ENCODE assay signal across 10 cellular contexts in genomic region chr16:79605999-79606398, GRCh38. TPM values are rescaled to one million over a fixed set of nuclear protein-coding genes. Genes with fewer than 3 reads are reported as not detected.
DNase-seq lines count a peak whose midpoint lies in the region; ATAC-seq and TF ChIP-seq lines count a peak whose summit lies in the region.
"Had no signal": no experiment of that assay in that cellular context is flagged by ENCODE, and none has a peak within 500 bp of the region (broad histone marks: within the 10 kb centered on the region; RNA-seq: fewer than 3 reads in every experiment).

No MANE protein-coding gene starts in this region.

- H3K36me3 ChIP-seq in endodermal cell (ENCODE audit: control insufficient read depth, insufficient read depth, low read length), result no peaks in the 10 kb centered on the region
- no peaks in the 10 kb centered on the region for H3K36me3 ChIP-seq in lower lobe of right lung
- H3K36me3 ChIP-seq: adrenal gland had no signal

- peak; percentile 72 for ATAC-seq in HG03354 (IDR thresholded peaks at IDR 0.05; ENCODE audit: poor library complexity, severe bottlenecking, unreplicated experiment)
- ATAC-seq in stimulated activated effector memory CD8-positive, alpha-beta T cell treated with anti-CD3 and anti-CD28 coated beads, Interleukin-12 subunit alpha, Interleukin-12 subunit beta, amount 100 ng/mL, for 72 hours, result peak; percentile 41
- ATAC-seq in HG03175 (IDR thresholded peaks at IDR 0.05; ENCODE audit: unreplicated experiment), result no peak
- ATAC-seq in lower lobe of right lung, result no peak

- intact Hi-C loops in lower lobe of right lung (cut with DNase I), result no loop called here

- H3K9me3 Mint-ChIP-seq in endodermal cell, result no peaks in the 10 kb centered on the region
- H3K9me3 Mint-ChIP-seq in stimulated activated effector memory CD8-positive, alpha-beta T cell treated with anti-CD3 and anti-CD28 coated beads, Interleukin-12 subunit alpha, Interleukin-12 subunit beta, amount 100 ng/mL, for 72 hours, result no peaks in the 10 kb centered on the region

- peaks cover 9% of the 10 kb centered on the region for H3K27me3 ChIP-seq in endodermal cell (ENCODE audit: control insufficient read depth, insufficient read depth, low read length, poor library complexity, severe bottlenecking)
- H3K27me3 ChIP-seq in lower lobe of right lung (ENCODE audit: low read depth), result no peaks in the 10 kb centered on the region
- H3K27me3 ChIP-seq: adrenal gland had no signal

- TF ChIP-seq CTCF in endodermal cell (conservative IDR thresholded peaks at IDR 0.05) (no peak), lower lobe of right lung (IDR thresholded peaks at IDR 0.05) (no peak)

- H3K36me3 Mint-ChIP-seq in endodermal cell (ENCODE audit: low read depth), result no peaks in the 10 kb centered on the region
- H3K36me3 Mint-ChIP-seq in stimulated activated effector memory CD8-positive, alpha-beta T cell treated with anti-CD3 and anti-CD28 coated beads, Interleukin-12 subunit alpha, Interleukin-12 subunit beta, amount 100 ng/mL, for 72 hours, result peaks cover 15% of the 10 kb centered on the region

- H3K4me3 ChIP-seq in endodermal cell (ENCODE audit: low read length) (no peak overlapping the region), lower lobe of right lung (no peak overlapping the region)
- H3K4me3 ChIP-seq: adrenal gland had no signal

- peaks cover 27% of the 10 kb centered on the region for H3K4me1 Mint-ChIP-seq in endodermal cell
- H3K4me1 Mint-ChIP-seq in stimulated activated effector memory CD8-positive, alpha-beta T cell treated with anti-CD3 and anti-CD28 coated beads, Interleukin-12 subunit alpha, Interleukin-12 subunit beta, amount 100 ng/mL, for 72 hours, result peaks cover 48% of the 10 kb centered on the region

- no peak overlapping the region for H3K4me3 Mint-ChIP-seq in endodermal cell
- H3K4me3 Mint-ChIP-seq in stimulated activated effector memory CD8-positive, alpha-beta T cell treated with anti-CD3 and anti-CD28 coated beads, Interleukin-12 subunit alpha, Interleukin-12 subunit beta, amount 100 ng/mL, for 72 hours, result peak overlapping the region; percentile 25

- DNase-seq in NCI-H2227 (lab: John Stamatoyannopoulos, UW; ENCODE audit: unreplicated experiment) (peak; percentile 5), NCI-H2227 treated with DMSO at 0.1 percent for 48 hours (lab: John Stamatoyannopoulos, UW) (no peak), endodermal cell (peak; percentile 58), NCI-H1048 (lab: John Stamatoyannopoulos, UW) (no peak), lower lobe of right lung (no peak)
- DNase-seq in stimulated activated effector memory CD8-positive, alpha-beta T cell treated with anti-CD3 and anti-CD28 coated beads, Interleukin-12 subunit alpha, Interleukin-12 subunit beta, amount 100 ng/mL, for 72 hours (ENCODE audit: low spot score in 2 of 2), result no peak

- H3K4me1 ChIP-seq in endodermal cell (ENCODE audit: control insufficient read depth, insufficient read depth, low read length) (peaks cover 2% of the 10 kb centered on the region), lower lobe of right lung (peaks cover 4% of the 10 kb centered on the region)

- H3K9me3 ChIP-seq in endodermal cell (ENCODE audit: control insufficient read depth, low read length) (no peaks in the 10 kb centered on the region), lower lobe of right lung (no peaks in the 10 kb centered on the region)
- H3K9me3 ChIP-seq: adrenal gland had no signal

- H3K27ac ChIP-seq in endodermal cell (ENCODE audit: low read depth, low read length), result no peak overlapping the region
- H3K27ac ChIP-seq in lower lobe of right lung, result no peak overlapping the region
- H3K27ac ChIP-seq: 22Rv1, adrenal gland had no signal

- H3K27me3 Mint-ChIP-seq in endodermal cell (ENCODE audit: insufficient read depth), result peaks cover 12% of the 10 kb centered on the region

- 31 to 60% methylated on average over 7 of the region's 7 CpGs for WGBS in endodermal cell (ENCODE audit: insufficient coverage in 1 of 2, insufficient read length in 1 of 2), 2 experiments

- H3K9ac ChIP-seq in endodermal cell (ENCODE audit: extremely low read depth, low read length, poor library complexity, severe bottlenecking), result no peak overlapping the region

- no peak overlapping the region for H3K27ac Mint-ChIP-seq in endodermal cell
- H3K27ac Mint-ChIP-seq in stimulated activated effector memory CD8-positive, alpha-beta T cell treated with anti-CD3 and anti-CD28 coated beads, Interleukin-12 subunit alpha, Interleukin-12 subunit beta, amount 100 ng/mL, for 72 hours, result no peak overlapping the region

RNA-seq across cellular contexts. Expression of gene MAF, which starts 5.5 kb away (rescaled TPM):
- total RNA-seq in endodermal cell, result 1 to 10 TPM; 1.5 to 5.1 TPM
- 12.9 TPM for polyA plus RNA-seq in endodermal cell (2013, experiment 1 of 2)
- polyA plus RNA-seq in endodermal cell (2013, experiment 2 of 2), result 11.2 TPM
- total RNA-seq in lower lobe of right lung, result 60.0 TPM

Comparison
In these comparisons a context has a peak if more than half of its experiments do, and no peak if none do; other contexts are left out.
1. DNase-seq: peak in NCI-H2227 (single experiment) and endodermal cell (single experiment); none in NCI-H2227 treated with DMSO at 0.1 percent for 48 hours (single experiment), stimulated activated effector memory CD8-positive, alpha-beta T cell treated with anti-CD3 and anti-CD28 coated beads, Interleukin-12 subunit alpha, Interleukin-12 subunit beta, amount 100 ng/mL, for 72 hours (0 of 2), NCI-H1048 (single experiment) and lower lobe of right lung (single experiment).
2. ATAC-seq: peak in HG03354 (single experiment) and stimulated activated effector memory CD8-positive, alpha-beta T cell treated with anti-CD3 and anti-CD28 coated beads, Interleukin-12 subunit alpha, Interleukin-12 subunit beta, amount 100 ng/mL, for 72 hours (single experiment); none in HG03175 (single experiment) and lower lobe of right lung (0 of 2).